Comparison of ENCODE assay signal across 17 cellular contexts in genomic region chr2:154963509-154963908, GRCh38.
"Had no signal": no experiment of that assay in that cellular context is flagged by ENCODE, and none has a peak within 500 bp of the region (broad histone marks: within the 10 kb centered on the region; RNA-seq: fewer than 3 reads in every experiment).

No MANE protein-coding gene starts in this region.

- DNase-seq: activated CD4-positive, alpha-beta T cell treated with anti-CD3 and anti-CD28 coated beads for 4 hours; activated CD4-positive, alpha-beta T cell treated with anti-CD3 and anti-CD28 coated beads, Interleukin-2, amount 50 U/mL, for 48 hours; activated CD4-positive, CD25-positive, alpha-beta regulatory T cell; activated CD8-positive, alpha-beta memory T cell treated with anti-CD3 and anti-CD28 coated beads, Interleukin-2, amount 50 U/mL, for 48 hours; activated naive CD4-positive, alpha-beta T cell treated with Interleukin-2 at 50 U/mL for 16 hours; activated naive CD8-positive, alpha-beta T cell treated with anti-CD3 and anti-CD28 coated beads for 36 hours; activated T-cell treated with anti-CD3 and anti-CD28 coated beads, Interleukin-2, amount 50 U/mL, for 4 hours; cerebellar nuclear complex; kidney; left lung; naive thymus-derived CD4-positive, alpha-beta T cell; stimulated activated CD4-positive, alpha-beta T cell treated with anti-CD3 and anti-CD28 coated beads, Interleukin-4, amount 100 ng/mL, for 1 hour; stimulated activated naive CD4-positive, alpha-beta T cell had no signal

- H3K4me3 ChIP-seq: coronary artery, left lung, prostate gland, thoracic aorta, vagina had no signal

- H3K27me3 ChIP-seq: left lung, vagina had no signal

- H3K27ac ChIP-seq: coronary artery, left lung, prostate gland, thoracic aorta, vagina had no signal
